1 cellular context compared by ENCODE assay signal in the genomic region with DNA sequence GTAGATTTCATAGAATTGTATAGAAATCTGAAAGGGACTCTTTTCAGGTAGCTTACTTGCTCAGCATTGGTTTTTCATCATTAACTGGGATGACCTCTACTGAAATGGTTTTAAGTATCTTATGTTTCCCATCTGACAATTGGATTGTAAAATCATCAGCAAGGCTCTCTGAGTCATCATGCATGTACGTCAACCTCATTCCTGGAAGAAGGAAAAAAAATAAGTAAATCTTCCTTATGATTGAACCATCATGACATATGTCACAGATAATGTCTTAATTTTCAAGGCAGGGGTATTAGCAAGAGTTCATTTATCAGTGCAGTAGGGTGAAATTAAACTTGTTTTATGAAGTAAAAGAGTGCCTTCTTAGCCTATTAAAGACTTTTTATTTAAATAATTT.
TF ChIP-seq lines count a peak whose summit lies in the region.

No MANE protein-coding gene starts in this region.

TF ChIP-seq in K562, 482 proteins besides CTCF, POLR2A, EP300 and RAD21:
- TF ChIP-seq, protein P1, sequence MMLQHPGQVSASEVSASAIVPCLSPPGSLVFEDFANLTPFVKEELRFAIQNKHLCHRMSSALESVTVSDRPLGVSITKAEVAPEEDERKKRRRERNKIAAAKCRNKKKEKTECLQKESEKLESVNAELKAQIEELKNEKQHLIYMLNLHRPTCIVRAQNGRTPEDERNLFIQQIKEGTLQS (IDR thresholded peaks at IDR 0.05) = peak; percentile 45; the same call in 1 of the 2 replicates
- TF ChIP-seq, protein P1 (CRISPR knock-in tag; conservative IDR thresholded peaks at IDR 0.05) = no peak
- TF ChIP-seq ILF3 (IDR thresholded peaks at IDR 0.05; ENCODE audit: borderline replicate concordance) (no peak), MEIS2 (IDR thresholded peaks at IDR 0.05; ENCODE audit: partially characterized antibody) (peak; percentile 60), FOSL1 (tag; conservative IDR thresholded peaks at IDR 0.05) (peak; percentile 66), EHMT2 (IDR thresholded peaks at IDR 0.05) (no peak), JUND (IDR thresholded peaks at IDR 0.05; ENCODE audit: borderline replicate concordance, low read depth, low read length) (no peak), JUND (tag; IDR thresholded peaks at IDR 0.05; ENCODE audit: borderline replicate concordance, low read depth, low read length) (peak; percentile 15; the same call in 1 of the 3 replicates)
TF ChIP-seq in K562: peak in this region for 4.
